In genomic region chr3:13091898-13092620, GRCh38 we compare ENCODE assay signal across 8 cellular contexts. TPM values are rescaled to one million over a fixed set of nuclear protein-coding genes. Genes with fewer than 3 reads are reported as not detected.
A peak's percentile ranks its signal among the peaks of the same experiment; 100 is the strongest.
DNase-seq lines count a peak whose midpoint lies in the region; ATAC-seq and TF ChIP-seq lines count a peak whose summit lies in the region.

No MANE protein-coding gene starts in this region.

- TF ChIP-seq CTCF in choroid plexus epithelial cell (conservative IDR thresholded peaks at IDR 0.05; ENCODE audit: low read depth, low read length) (peak; percentile 93), liver (IDR thresholded peaks at IDR 0.05; ENCODE audit: low read depth, low read length, missing input control) (peak; percentile 97)

- 34% methylated on average over 20 of the region's 20 CpGs for WGBS in liver

- no peaks in the 10 kb centered on the region for H3K27me3 ChIP-seq in liver (ENCODE audit: control insufficient read depth in 4 of 4, insufficient read depth in 4 of 4, low read length in 3 of 4)

- H3K36me3 Mint-ChIP-seq in activated CD4-positive, alpha-beta T cell treated with anti-CD3 and anti-CD28 coated beads, Interleukin-2, amount 10 ng/mL, durations not matched to agents 24 days and 14 days (ENCODE audit: low read depth), result no peaks in the 10 kb centered on the region

- H3K9me3 ChIP-seq in liver (ENCODE audit: control insufficient read depth in 4 of 4, low read length in 3 of 4), result no peaks in the 10 kb centered on the region

- H3K4me3 Mint-ChIP-seq in activated CD4-positive, alpha-beta T cell treated with anti-CD3 and anti-CD28 coated beads, Interleukin-2, amount 10 ng/mL, durations not matched to agents 24 days and 14 days, result no peak overlapping the region

- H3K27ac ChIP-seq in liver (ENCODE audit: low read depth in 1 of 2, low read length in 2 of 2), result peak overlapping the region in 1 of 2 donors; percentile 6

- POLR2A ChIA-PET in HEK293T (lab: Yijun Ruan, JAX), result no interaction called here

- H3K27ac Mint-ChIP-seq in activated CD4-positive, alpha-beta T cell treated with anti-CD3 and anti-CD28 coated beads, Interleukin-2, amount 10 ng/mL, durations not matched to agents 24 days and 14 days, result no peak overlapping the region

- peaks cover 3% of the 10 kb centered on the region for H3K4me1 Mint-ChIP-seq in activated CD4-positive, alpha-beta T cell treated with anti-CD3 and anti-CD28 coated beads, Interleukin-2, amount 10 ng/mL, durations not matched to agents 24 days and 14 days

- no peak overlapping the region for H3K9ac ChIP-seq in liver (ENCODE audit: low read depth in 1 of 2, low read length in 2 of 2)

- no peaks in the 10 kb centered on the region for H3K9me3 Mint-ChIP-seq in activated CD4-positive, alpha-beta T cell treated with anti-CD3 and anti-CD28 coated beads, Interleukin-2, amount 10 ng/mL, durations not matched to agents 24 days and 14 days

- DNase-seq in ELF-1 (ENCODE audit: low read depth, low spot score), result peak; percentile 93
- DNase-seq in HEK293T (ENCODE audit: extremely low spot score), result peak; percentile 80
- DNase-seq in NCI-H2227 (lab: John Stamatoyannopoulos, UW; ENCODE audit: unreplicated experiment), result peak; percentile 67
- peak; percentile 94 for DNase-seq in activated CD4-positive, alpha-beta T cell treated with anti-CD3 and anti-CD28 coated beads, Interleukin-2, amount 10 ng/mL, durations not matched to agents 24 days and 14 days
- DNase-seq in choroid plexus epithelial cell (ENCODE audit: low read depth), result peak; percentile 84
- DNase-seq in stimulated activated CD4-positive, alpha-beta T cell treated with anti-CD3 and anti-CD28 coated beads, Interleukin-4, amount 100 ng/mL, for 48 hours (ENCODE audit: low read depth in 2 of 2), result peak; percentile 61 to 85

- no peaks in the 10 kb centered on the region for H3K36me3 ChIP-seq in liver (ENCODE audit: control insufficient read depth in 4 of 4, insufficient read depth in 3 of 4, low read depth in 1 of 4, low read length in 3 of 4)

- TF ChIP-seq RAD21 in liver (IDR thresholded peaks at IDR 0.05), result peak; percentile 97 to 99

- CTCF ChIA-PET in HEK293T (lab: Yijun Ruan, JAX), result interaction anchor here (0.6 to 1.7 kb wide), 16 partner anchors 11 to 550 kb away, joined by 3 to 9 read pairs (median 4); partner anchors contain the start of gene HDAC11

- intact Hi-C loops in activated CD4-positive, alpha-beta T cell treated with anti-CD3 and anti-CD28 coated beads, Interleukin-2, amount 10 ng/mL, durations not matched to agents 24 days and 14 days (cut with micrococcal nuclease), result loop anchor here (1.0 to 10.0 kb wide), 3 partner anchors 193 to 556 kb away; no protein-coding TSS in a partner anchor

- peaks cover 13% of the 10 kb centered on the region for H3K27me3 Mint-ChIP-seq in activated CD4-positive, alpha-beta T cell treated with anti-CD3 and anti-CD28 coated beads, Interleukin-2, amount 10 ng/mL, durations not matched to agents 24 days and 14 days

- no peak overlapping the region for H3K4me3 ChIP-seq in choroid plexus epithelial cell (ENCODE audit: low read depth, low read length)
- no peak overlapping the region for H3K4me3 ChIP-seq in liver (ENCODE audit: low read depth in 1 of 3, low read length in 3 of 3)

- peaks cover 2 to 12% (median 7%) of the 10 kb centered on the region in 4 donors for H3K4me1 ChIP-seq in liver (ENCODE audit: control insufficient read depth in 4 of 4, insufficient read depth in 4 of 4, low read length in 3 of 4)

- no peak for ATAC-seq in GM19397 (IDR thresholded peaks at IDR 0.05; ENCODE audit: unreplicated experiment)

TF ChIP-seq in HEK293T, 16 proteins besides CTCF, POLR2A, EP300 and RAD21:
- no peak for TF ChIP-seq SP1 (IDR thresholded peaks at IDR 0.05)
TF ChIP-seq in HEK293T: peak in this region for 0.

TF ChIP-seq in liver, 16 proteins besides CTCF, POLR2A, EP300 and RAD21:
- no peak for TF ChIP-seq SP1 (IDR thresholded peaks at IDR 0.05)
- no peak for TF ChIP-seq ZBTB33 (IDR thresholded peaks at IDR 0.05)
- TF ChIP-seq FOXA1 (IDR thresholded peaks at IDR 0.05), result no peak
- TF ChIP-seq ATF3 (IDR thresholded peaks at IDR 0.05), result no peak
- no peak for TF ChIP-seq GABPA (IDR thresholded peaks at IDR 0.05 in 1 of 2, conservative IDR thresholded peaks at IDR 0.05 in 1 of 2)
- TF ChIP-seq RXRA (IDR thresholded peaks at IDR 0.05), result peak; percentile 36 to 39
- TF ChIP-seq EGR1 (IDR thresholded peaks at IDR 0.05; ENCODE audit: low read depth in 2 of 2), result no peak
- no peak for TF ChIP-seq MAX (IDR thresholded peaks at IDR 0.05)
- no peak for TF ChIP-seq FOXA2 (IDR thresholded peaks at IDR 0.05)
- TF ChIP-seq REST (IDR thresholded peaks at IDR 0.05), result peak; percentile 27
- no peak for TF ChIP-seq JUND (IDR thresholded peaks at IDR 0.05)
- no peak for TF ChIP-seq HNF4A (conservative IDR thresholded peaks at IDR 0.05)

RNA-seq across cellular contexts. Expression of gene IQSEC1, which starts 18.8 kb away (rescaled TPM):
- total RNA-seq in activated CD4-positive, alpha-beta T cell treated with anti-CD3 and anti-CD28 coated beads, Interleukin-2, amount 10 ng/mL, durations not matched to agents 24 days and 14 days, result 22.5 TPM in 2 replicates
- total RNA-seq in liver, result 10 to 100 TPM; 54.7 to 56.0 TPM
- 10 to 100 TPM; 12.7 to 17.7 TPM for polyA plus RNA-seq in liver
